Comparison of ENCODE assay signal across 24 cellular contexts in the genomic region with DNA sequence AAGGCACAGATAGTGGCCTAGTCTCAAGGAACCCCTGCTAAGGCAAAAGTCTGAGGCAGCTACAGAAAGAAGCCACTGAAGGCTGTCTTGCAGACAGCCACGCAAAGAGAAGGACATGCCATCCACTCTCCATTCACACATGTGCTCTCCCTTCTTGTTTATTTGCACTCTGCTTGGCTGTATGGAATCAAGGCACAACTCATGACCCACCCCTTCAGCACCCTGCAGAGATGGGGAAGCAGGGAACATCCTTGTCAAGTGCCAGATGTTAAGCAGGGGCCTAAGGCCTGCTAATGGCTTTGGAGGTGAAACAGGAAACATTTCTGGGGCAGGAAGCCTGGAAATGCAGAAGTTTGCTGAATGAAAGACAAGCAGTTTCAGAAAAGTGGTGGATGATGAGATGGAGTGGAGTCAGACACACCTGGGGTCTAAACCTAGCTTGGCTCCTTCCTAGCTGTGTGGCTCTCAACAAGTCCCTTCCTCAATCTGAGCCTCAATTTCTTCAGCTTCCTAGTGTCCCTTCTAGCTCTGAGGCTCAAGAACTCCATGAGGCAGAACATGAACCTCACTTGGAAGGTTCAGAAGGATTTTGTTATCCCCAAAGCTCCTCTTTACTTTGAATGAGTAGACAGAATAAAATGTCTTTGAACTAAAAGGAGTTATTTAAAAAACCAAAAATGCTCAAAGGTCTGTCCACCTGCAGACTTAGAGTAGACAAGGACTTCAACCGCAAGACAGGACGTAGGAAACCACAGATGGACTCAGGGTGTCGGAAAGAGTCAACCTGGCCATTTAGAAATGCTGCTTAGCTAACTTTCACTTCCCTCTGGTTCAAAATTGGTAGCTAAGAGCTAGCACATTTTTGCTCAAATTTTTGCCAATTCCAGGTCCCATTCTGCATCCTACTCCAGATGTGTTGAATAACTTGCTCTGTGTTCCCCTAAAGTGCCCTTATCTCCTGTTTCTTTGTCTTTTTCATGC.
A peak's percentile ranks its signal among the peaks of the same experiment; 100 is the strongest.
DNase-seq lines count a peak whose midpoint lies in the region; ATAC-seq and TF ChIP-seq lines count a peak whose summit lies in the region.
"Had no signal": no experiment of that assay in that cellular context is flagged by ENCODE, and none has a peak within 500 bp of the region (broad histone marks: within the 10 kb centered on the region; RNA-seq: fewer than 3 reads in every experiment).

No MANE protein-coding gene starts in this region.

- H3K4me2 ChIP-seq in DND-41 (ENCODE audit: insufficient read depth, low read length), result no peak overlapping the region
- no peak overlapping the region for H3K4me2 ChIP-seq in Karpas-422 (ENCODE audit: low read depth, low read length, poor library complexity, severe bottlenecking)

- ATAC-seq in DND-41 (ENCODE audit: insufficient read depth, low read depth) (peak; percentile 44; the same call in 1 of the 3 replicates), GM19395 (IDR thresholded peaks at IDR 0.05; ENCODE audit: unreplicated experiment) (peak; percentile 88)
- ATAC-seq: left lobe of liver had no signal

- no peak for TF ChIP-seq CTCF in DND-41 (IDR thresholded peaks at IDR 0.05; ENCODE audit: borderline replicate concordance, extremely low read depth, low read length, poor library complexity, severe bottlenecking)
- TF ChIP-seq CTCF in choroid plexus epithelial cell (conservative IDR thresholded peaks at IDR 0.05; ENCODE audit: low read depth, low read length), result no peak

- H3K27ac ChIP-seq in DND-41 (ENCODE audit: low read length), result no peak overlapping the region
- H3K27ac ChIP-seq in Karpas-422 (ENCODE audit: low read length), result no peak overlapping the region
- H3K27ac ChIP-seq: cardiac muscle cell, coronary artery, epithelial cell of prostate, transverse colon had no signal

- H3K79me2 ChIP-seq in DND-41 (ENCODE audit: insufficient read depth, low read length) (no peaks in the 10 kb centered on the region), Karpas-422 (ENCODE audit: low read length) (no peaks in the 10 kb centered on the region)

- H4K20me1 ChIP-seq in DND-41 (ENCODE audit: insufficient read depth, low read length), result no peaks in the 10 kb centered on the region
- H4K20me1 ChIP-seq in Karpas-422 (ENCODE audit: insufficient read depth, low read depth, low read length), result no peaks in the 10 kb centered on the region

- H3K9me3 ChIP-seq in DND-41 (ENCODE audit: insufficient read depth, low read length, severe bottlenecking), result no peaks in the 10 kb centered on the region
- H3K9me3 ChIP-seq in Karpas-422 (ENCODE audit: low read length), result no peaks in the 10 kb centered on the region
- H3K9me3 ChIP-seq: transverse colon had no signal

- DNase-seq in DND-41 (peak; percentile 6), Karpas-422 (peak; percentile 51), choroid plexus epithelial cell (ENCODE audit: low read depth) (peak; percentile 33), NCI-H1417 treated with DMSO at 0.1 percent for 48 hours (lab: John Stamatoyannopoulos, UW) (no peak), retina (no peak), NOMO-1 treated with DMSO at 0.1 percent for 48 hours (lab: John Stamatoyannopoulos, UW; ENCODE audit: unreplicated experiment) (no peak)
- no peak for DNase-seq in stimulated activated naive CD4-positive, alpha-beta T cell treated with Interleukin-2 at 50 U/mL for 16 hours (lab: John Stamatoyannopoulos, UW)
- DNase-seq: activated B cell treated with CpG ODN at 0.5 μM for 24 hours; activated CD4-positive, alpha-beta T cell treated with anti-CD3 and anti-CD28 coated beads, Interleukin-2, amount 50 U/mL, for 1 hour; activated gamma-delta T cell treated with Interleukin-2 at 50 U/mL for 16 hours; activated T-cell treated with anti-CD3 and anti-CD28 coated beads, Interleukin-2, amount 50 U/mL, for 48 hours; effector CD8-positive, alpha-beta T cell; GDM1; NCI-H1048; NCI-H1694 treated with DMSO at 0.1 percent for 48 hours; nephron progenitor cell; OCI-M1; stimulated activated CD4-positive, alpha-beta T cell treated with anti-CD3 and anti-CD28 coated beads, Interleukin-4, amount 100 ng/mL, for 4 hours; transverse colon had no signal

- no peaks in the 10 kb centered on the region for H3K9me2 ChIP-seq in Karpas-422 (replicated peaks; ENCODE audit: insufficient read depth, low read length)

- no peak overlapping the region for H3K9ac ChIP-seq in DND-41 (ENCODE audit: low read depth, low read length)
- H3K9ac ChIP-seq in Karpas-422 (ENCODE audit: low read length), result no peak overlapping the region

- H2AFZ ChIP-seq in DND-41 (ENCODE audit: low read depth, low read length) (no peak overlapping the region), Karpas-422 (ENCODE audit: low read length) (no peak overlapping the region)

- H3K27me3 ChIP-seq in DND-41 (ENCODE audit: insufficient read depth, low read length, poor library complexity) (no peaks in the 10 kb centered on the region), Karpas-422 (ENCODE audit: low read length) (no peaks in the 10 kb centered on the region)
- H3K27me3 ChIP-seq: cardiac muscle cell, transverse colon had no signal

- H3K36me3 ChIP-seq in DND-41 (ENCODE audit: insufficient read depth, low read length) (no peaks in the 10 kb centered on the region), Karpas-422 (ENCODE audit: insufficient read depth, low read length) (no peaks in the 10 kb centered on the region)
- H3K36me3 ChIP-seq: cardiac muscle cell, transverse colon had no signal

- H3K4me1 ChIP-seq in DND-41 (ENCODE audit: insufficient read depth, low read length), result no peaks in the 10 kb centered on the region
- peaks cover 9% of the 10 kb centered on the region for H3K4me1 ChIP-seq in Karpas-422 (ENCODE audit: low read length)

- H3K4me3 ChIP-seq in DND-41 (ENCODE audit: low read depth in 1 of 2, low read length in 2 of 2) (no peak overlapping the region), Karpas-422 (ENCODE audit: low read length) (no peak overlapping the region), choroid plexus epithelial cell (ENCODE audit: low read depth, low read length) (no peak overlapping the region)
- H3K4me3 ChIP-seq: cardiac muscle cell, coronary artery, transverse colon had no signal

Comparison
In these comparisons a context has a peak if more than half of its experiments do, and no peak if none do; other contexts are left out.
1. DNase-seq: peak in DND-41 (single experiment), Karpas-422 (single experiment) and choroid plexus epithelial cell (single experiment); none in NCI-H1417 treated with DMSO at 0.1 percent for 48 hours (single experiment), stimulated activated naive CD4-positive, alpha-beta T cell treated with Interleukin-2 at 50 U/mL for 16 hours (single experiment), retina (single experiment) and NOMO-1 treated with DMSO at 0.1 percent for 48 hours (single experiment).